ENCODE assay signal across 26 cellular contexts in the genomic region with DNA sequence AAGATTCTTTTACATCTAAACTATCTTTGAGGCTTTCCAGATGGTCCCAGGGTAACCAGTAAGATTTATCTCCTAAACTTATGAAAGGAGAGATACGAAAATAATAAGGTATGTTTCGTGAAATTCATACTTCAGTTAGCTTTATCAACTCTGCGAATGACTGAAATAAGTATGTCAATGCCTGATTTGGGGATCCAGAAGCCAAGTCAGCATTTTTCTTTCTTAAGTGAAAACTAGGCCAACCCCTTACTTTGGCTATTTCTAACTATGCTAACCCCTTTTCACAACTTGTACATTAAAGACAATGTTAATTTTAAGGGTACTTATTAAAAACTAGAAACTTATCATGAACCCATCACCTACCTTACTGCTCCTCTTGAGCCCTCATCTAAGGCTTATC. TPM values are rescaled to one million over a fixed set of nuclear protein-coding genes. Genes with fewer than 3 reads are reported as not detected.
"Had no signal": no experiment of that assay in that cellular context is flagged by ENCODE, and none has a peak within 500 bp of the region (broad histone marks: within the 10 kb centered on the region; RNA-seq: fewer than 3 reads in every experiment).

No MANE protein-coding gene starts in this region.

- H3K4me2 ChIP-seq: neural progenitor cell, smooth muscle cell had no signal

- DNase-seq: naive B cell; naive thymus-derived CD8-positive, alpha-beta T cell; occipital lobe; ovary; posterior cingulate gyrus; psoas muscle; right cardiac atrium; spleen; stimulated activated CD4-positive, alpha-beta T cell treated with anti-CD3 and anti-CD28 coated beads, Interleukin-12 subunit alpha, Interleukin-12 subunit beta, amount 100 ng/mL, for 4 hours; stimulated activated CD4-positive, alpha-beta T cell treated with anti-CD3 and anti-CD28 coated beads, Interleukin-1b, Interleukin-23, amount 100 ng/mL, for 48 hours; stimulated activated CD4-positive, alpha-beta T cell treated with anti-CD3 and anti-CD28 coated beads, Interleukin-4, amount 100 ng/mL, for 24 hours; stimulated activated naive B cell treated with anti-CD40 and anti-IgM and Interleukin-4, amounts not matched to agents 10 μg/mL and 1 μg/mL and 100 μg/mL, for 72 hours; stimulated activated naive CD4-positive, alpha-beta T cell treated with Interleukin-2 at 50 U/mL for 16 hours; stomach; thyroid gland; transverse colon; upper lobe of right lung; uterus had no signal

- H3K9me3 ChIP-seq: ovary, psoas muscle, spleen, stomach, thoracic aorta, thyroid gland, transverse colon, upper lobe of right lung, uterus had no signal

- ATAC-seq: naive thymus-derived CD8-positive, alpha-beta T cell; natural killer cell treated with Interleukin-12 subunit alpha and Interleukin-12 subunit beta and Interleukin-15 and Interleukin-18, amount 100 ng/mL, for 72 hours; psoas muscle; right cardiac atrium; sciatic nerve; stimulated activated effector memory CD8-positive, alpha-beta T cell treated with anti-CD3 and anti-CD28 coated beads, Interleukin-12 subunit alpha, Interleukin-12 subunit beta, amount 100 ng/mL, for 72 hours; stimulated activated naive B cell treated with anti-CD40 and anti-IgM and Interleukin-4, amounts not matched to agents 10 μg/mL and 1 μg/mL and 100 μg/mL, for 72 hours; upper lobe of right lung had no signal

- H3K27ac ChIP-seq: neural progenitor cell, ovary, parathyroid adenoma, psoas muscle, skin epidermis, spleen, stomach, thoracic aorta, thyroid gland, transverse colon, upper lobe of right lung, uterus had no signal

- H3K9ac ChIP-seq: neural progenitor cell, parathyroid adenoma had no signal

- H3K4me3 ChIP-seq: neural progenitor cell, ovary, psoas muscle, skin epidermis, smooth muscle cell, spleen, stomach, thoracic aorta, thyroid gland, transverse colon, upper lobe of right lung, uterus had no signal

- H2AFZ ChIP-seq: neural progenitor cell, parathyroid adenoma had no signal

- H3K79me2 ChIP-seq: parathyroid adenoma had no signal

- H3K36me3 ChIP-seq: neural progenitor cell, ovary, spleen, stomach, thoracic aorta, thyroid gland, transverse colon, upper lobe of right lung, uterus had no signal

- H3K27me3 ChIP-seq: neural progenitor cell, ovary, spleen, stomach, thyroid gland, transverse colon, upper lobe of right lung, uterus had no signal

- H3K4me1 ChIP-seq: neural progenitor cell, parathyroid adenoma, psoas muscle, spleen, stomach, thyroid gland, transverse colon, upper lobe of right lung, uterus had no signal

RNA-seq across cellular contexts. Expression of a gene that starts 26.9 kb away (rescaled TPM):
- total RNA-seq: naive thymus-derived CD8-positive, alpha-beta T cell had no signal
